ENCODE assay signal across 8 cellular contexts in the genomic region with DNA sequence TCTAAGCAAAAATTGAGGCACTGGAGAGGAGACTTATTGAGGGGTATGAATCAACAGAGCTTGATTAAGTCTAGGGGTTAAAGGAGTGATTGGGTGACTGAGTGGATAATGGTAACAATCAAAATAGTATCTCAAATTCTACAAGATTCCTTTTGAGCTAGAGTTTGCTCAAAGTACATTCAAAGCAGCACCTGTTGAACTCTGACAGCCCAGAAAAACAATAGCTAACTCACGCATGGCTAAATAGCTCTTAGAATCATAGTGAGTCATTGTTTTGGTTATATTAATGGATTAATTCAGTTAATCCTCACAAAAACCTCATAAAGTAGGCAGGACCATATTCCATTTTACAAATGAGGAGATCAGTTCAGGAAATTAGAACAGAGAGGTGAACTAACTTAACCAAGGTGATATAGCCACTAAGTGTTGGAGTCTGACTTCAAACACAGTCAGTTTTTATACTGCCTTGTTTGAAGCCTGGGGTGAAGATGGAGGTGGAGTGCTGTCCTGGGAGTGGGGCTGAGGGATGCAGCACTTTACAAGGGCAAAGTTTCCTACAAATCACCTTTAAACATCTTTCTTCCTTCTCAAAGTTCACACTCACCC. TPM values are rescaled to one million over a fixed set of nuclear protein-coding genes. Genes with fewer than 3 reads are reported as not detected.
DNase-seq lines count a peak whose midpoint lies in the region; ATAC-seq and TF ChIP-seq lines count a peak whose summit lies in the region.

No MANE protein-coding gene starts in this region.

- H3K4me3 ChIP-seq in skin epidermis (no peak overlapping the region), A673 (ENCODE audit: low read depth, low read length, poor library complexity, severe bottlenecking) (no peak overlapping the region), psoas muscle (no peak overlapping the region)

- POLR2A ChIA-PET in A673 (lab: Charles Lee; ENCODE audit: low non-redundant PET): no interaction called here

- BruUV-seq in A673 (replicated peaks; lab: Mats Ljungman, UMichigan): no TSS peak

- 79 to 86% (median 81%) methylated on average over 1 of the region's 1 CpG for WGBS in psoas muscle, 3 donors

- H3K27me3 ChIP-seq in A673 (replicated peaks; ENCODE audit: insufficient read depth, low read depth, low read length, poor library complexity) (no peaks in the 10 kb centered on the region), psoas muscle (ENCODE audit: insufficient read depth in 3 of 3, low read length in 2 of 3) (no peaks in the 10 kb centered on the region)

- H3K27ac ChIP-seq in skin epidermis: peak overlapping the region in 12 of 21 experiments; percentile 3 to 75 (median 32)
- no peak overlapping the region for H3K27ac ChIP-seq in A673 (ENCODE audit: low read depth, low read length, poor library complexity, severe bottlenecking)
- H3K27ac ChIP-seq in psoas muscle: no peak overlapping the region

- H3K36me3 ChIP-seq in A673 (ENCODE audit: insufficient read depth, low read length, poor library complexity, severe bottlenecking) (no peaks in the 10 kb centered on the region), psoas muscle (ENCODE audit: insufficient read depth in 1 of 2, low read depth in 1 of 2) (no peaks in the 10 kb centered on the region)

- peak; percentile 0 for DNase-seq in stimulated activated CD4-positive, alpha-beta T cell treated with anti-CD3 and anti-CD28 coated beads, Interleukin-12 subunit alpha, Interleukin-12 subunit beta, amount 100 ng/mL, for 4 hours
- DNase-seq in stimulated activated CD4-positive, alpha-beta T cell treated with anti-CD3 and anti-CD28 coated beads, Interleukin-4, amount 100 ng/mL, for 4 hours: no peak
- no peak for DNase-seq in activated naive CD4-positive, alpha-beta T cell treated with anti-CD3 and anti-CD28 coated beads, Interleukin-2, amount 50 U/mL, for 72 hours (ENCODE audit: low spot score in 2 of 2)
- DNase-seq in A673 (ENCODE audit: low spot score): no peak
- no peak for DNase-seq in CD1c-positive myeloid dendritic cell (ENCODE audit: extremely low spot score)
- DNase-seq in psoas muscle: no peak

- no peaks in the 10 kb centered on the region for H3K4me1 ChIP-seq in A673 (ENCODE audit: insufficient read depth, low read length, poor library complexity, severe bottlenecking)
- peaks cover 3% of the 10 kb centered on the region for H3K4me1 ChIP-seq in psoas muscle

- intact Hi-C loops in A673 (cut with micrococcal nuclease; ENCODE audit: unreplicated experiment): no loop called here
- intact Hi-C loops in psoas muscle (cut with DNase I): no loop called here

- H3K36me3 Mint-ChIP-seq in activated naive CD4-positive, alpha-beta T cell treated with anti-CD3 and anti-CD28 coated beads, Interleukin-2, amount 50 U/mL, for 72 hours: no peaks in the 10 kb centered on the region

- ATAC-seq in HG03103 (IDR thresholded peaks at IDR 0.05; ENCODE audit: low read depth, unreplicated experiment) (peak; percentile 43), psoas muscle (no peak)
- ATAC-seq in activated naive CD4-positive, alpha-beta T cell treated with anti-CD3 and anti-CD28 coated beads, Interleukin-2, amount 50 U/mL, for 72 hours: peak; percentile 56 to 74

- H3K27ac Mint-ChIP-seq in activated naive CD4-positive, alpha-beta T cell treated with anti-CD3 and anti-CD28 coated beads, Interleukin-2, amount 50 U/mL, for 72 hours: peak overlapping the region; percentile 66 to 86

- H3K9me3 ChIP-seq in A673 (ENCODE audit: low read depth, low read length, poor library complexity, severe bottlenecking) (no peaks in the 10 kb centered on the region), psoas muscle (no peaks in the 10 kb centered on the region)

- H3K9me3 Mint-ChIP-seq in activated naive CD4-positive, alpha-beta T cell treated with anti-CD3 and anti-CD28 coated beads, Interleukin-2, amount 50 U/mL, for 72 hours: no peaks in the 10 kb centered on the region

- no peak for TF ChIP-seq CTCF in A673 (conservative IDR thresholded peaks at IDR 0.05; ENCODE audit: low read depth, low read length)
- TF ChIP-seq CTCF in psoas muscle (IDR thresholded peaks at IDR 0.05): no peak

- CTCF ChIA-PET in A673 (lab: Charles Lee): interaction anchor here (0.6 kb wide), 1 partner anchor 195 kb away, joined by 3 read pairs; no protein-coding TSS in a partner anchor

RNA-seq across cellular contexts. Expression of a gene that starts 35.9 kb away (rescaled TPM):
- 10 to 100 TPM; 48.4 to 55.8 TPM for total RNA-seq in activated naive CD4-positive, alpha-beta T cell treated with anti-CD3 and anti-CD28 coated beads, Interleukin-2, amount 50 U/mL, for 72 hours
- total RNA-seq in A673 (2021) (2.7 and 4.6 TPM in 2 replicates), psoas muscle (10 to 100 TPM in 2 of 4 donors, 1 to 10 TPM in 2; 3.3 to 18.0 (median 9.0) TPM)
- polyA plus RNA-seq in psoas muscle: 1 to 10 TPM; 1.0 to 3.5 (median 2.4) TPM

RNA-seq across cellular contexts. Expression of a gene that starts 58.4 kb away (rescaled TPM):
- 1 to 10 TPM; 2.2 to 9.3 TPM for total RNA-seq in activated naive CD4-positive, alpha-beta T cell treated with anti-CD3 and anti-CD28 coated beads, Interleukin-2, amount 50 U/mL, for 72 hours
- 0.26 and 0.32 TPM in 2 replicates for total RNA-seq in A673 (2021)
- 1 to 10 TPM in 3 of 4 donors, under 1 TPM in 1; 0.86 to 2.7 (median 1.8) TPM for total RNA-seq in psoas muscle
- under 1 TPM; 0.53 to 0.92 (median 0.75) TPM for polyA plus RNA-seq in psoas muscle

Comparison
In these comparisons a context has a peak if more than half of its experiments do, and no peak if none do; other contexts are left out.
1. ATAC-seq: peak in HG03103 (single experiment) and activated naive CD4-positive, alpha-beta T cell treated with anti-CD3 and anti-CD28 coated beads, Interleukin-2, amount 50 U/mL, for 72 hours (2 of 2); none in psoas muscle (0 of 4).
2. H3K27ac ChIP-seq: peak in skin epidermis (12 of 21); none in A673 (single experiment) and psoas muscle (single experiment).